In the genomic region with DNA sequence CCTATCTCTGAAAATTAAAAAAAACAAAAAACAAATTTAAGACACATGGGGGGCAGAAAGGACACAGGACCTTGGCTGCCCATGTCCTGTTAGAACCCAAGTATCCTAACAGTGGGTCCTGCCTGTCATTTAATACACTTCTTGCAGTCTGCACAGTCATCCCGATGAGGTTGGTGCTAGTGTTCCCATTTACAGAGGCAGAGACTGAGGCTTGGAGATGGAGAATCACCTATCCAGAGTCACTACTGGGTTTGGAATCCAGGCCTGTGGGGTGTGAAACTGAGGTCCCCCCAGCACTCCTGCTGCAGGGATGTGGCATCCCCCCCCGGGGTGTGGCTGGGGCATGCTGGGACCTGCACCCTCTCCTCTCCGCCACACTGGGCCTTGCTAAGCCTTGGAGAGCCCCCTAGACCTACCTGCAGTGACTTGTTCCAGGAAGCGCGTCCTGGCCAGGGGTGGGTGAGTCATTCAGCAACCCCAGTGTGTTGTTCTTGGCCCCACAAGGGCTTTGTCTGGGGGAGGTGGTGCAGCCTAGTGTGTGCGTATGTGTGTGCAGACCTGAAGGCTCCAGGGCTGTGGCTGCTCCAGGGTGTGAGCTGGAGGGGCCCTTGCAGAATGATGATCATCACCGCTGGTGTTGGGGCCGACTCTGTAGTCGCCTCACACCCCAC, we compare ENCODE assay signal across 9 cellular contexts. TPM values are rescaled to one million over a fixed set of nuclear protein-coding genes. Genes with fewer than 3 reads are reported as not detected.
DNase-seq lines count a peak whose midpoint lies in the region; ATAC-seq and TF ChIP-seq lines count a peak whose summit lies in the region.
"Had no signal": no experiment of that assay in that cellular context is flagged by ENCODE, and none has a peak within 500 bp of the region (broad histone marks: within the 10 kb centered on the region; RNA-seq: fewer than 3 reads in every experiment).

No MANE protein-coding gene starts in this region.

- H3K27ac ChIP-seq in GM23248, result no peak overlapping the region
- no peak overlapping the region for H3K27ac ChIP-seq in mesendoderm (ENCODE audit: low read depth, low read length)
- H3K27ac ChIP-seq: parathyroid adenoma had no signal

- peaks cover 36% of the 10 kb centered on the region for H3K4me1 Mint-ChIP-seq in MCF 10A (ENCODE audit: insufficient read depth, unreplicated experiment)

- no peak overlapping the region for H2AK5ac ChIP-seq in mesendoderm (ENCODE audit: low read length)

- no peaks in the 10 kb centered on the region for H3K79me1 ChIP-seq in mesendoderm (ENCODE audit: low read length)

- H3K4me3 Mint-ChIP-seq in MCF 10A (ENCODE audit: unreplicated experiment), result no peak overlapping the region

- H3K79me2 ChIP-seq in GM23248 (ENCODE audit: insufficient read depth), result no peaks in the 10 kb centered on the region
- H3K79me2 ChIP-seq in mesendoderm (ENCODE audit: control insufficient read depth, insufficient read depth, low read length), result no peaks in the 10 kb centered on the region

- H4K5ac ChIP-seq in mesendoderm (ENCODE audit: low read length), result no peak overlapping the region

- H2BK15ac ChIP-seq in mesendoderm (replicated peaks; ENCODE audit: low read depth), result no peak overlapping the region

- POLR2A ChIA-PET in MCF 10A (lab: Yijun Ruan, JAX), result interaction anchor here (0.8 to 9.3 kb wide), 17 partner anchors 10 to 416 kb away, joined by 3 to 149 read pairs (median 7); partner anchors contain the start of genes ADNP, BCAS4, DPM1 and MOCS3

- no peak overlapping the region for H2BK120ac ChIP-seq in mesendoderm (ENCODE audit: low read depth, low read length)

- H3K9ac ChIP-seq in GM23248 (no peak overlapping the region), mesendoderm (ENCODE audit: low read length) (no peak overlapping the region)
- H3K9ac ChIP-seq: parathyroid adenoma had no signal

- no peak for TF ChIP-seq CTCF in MCF 10A (IDR thresholded peaks at IDR 0.05; ENCODE audit: unreplicated experiment)

- no peak overlapping the region for H4K8ac ChIP-seq in mesendoderm (ENCODE audit: low read depth, low read length)

- WGBS in GM23248 (ENCODE audit: low coverage in 1 of 2, low lambda C conversion rate in 2 of 2, missing lambda C conversion rate in 2 of 2), 2 experiments, result 89 to 90% methylated on average over 8 to 9 of the region's 9 CpGs
- WGBS in mesendoderm (ENCODE audit: extremely low coverage, insufficient coverage, low lambda C conversion rate), result no CpG with 5 or more reads among the region's 9 CpGs

- no peak overlapping the region for H3K4me3 ChIP-seq in GM23248
- no peak overlapping the region for H3K4me3 ChIP-seq in MG63
- H3K4me3 ChIP-seq in mesendoderm (ENCODE audit: low read length), result no peak overlapping the region

- no TSS peak for BruUV-seq in MCF 10A (replicated peaks; lab: Mats Ljungman, UMichigan)

- H3K27me3 Mint-ChIP-seq in MCF 10A (ENCODE audit: insufficient read depth, unreplicated experiment), result no peaks in the 10 kb centered on the region

- no peaks in the 10 kb centered on the region for H3K9me3 Mint-ChIP-seq in MCF 10A (ENCODE audit: unreplicated experiment)

- H3F3A ChIP-seq in GM23248 (ENCODE audit: insufficient read depth), result no peaks in the 10 kb centered on the region

- peak; percentile 93 for ATAC-seq in GM18511 (IDR thresholded peaks at IDR 0.05; ENCODE audit: unreplicated experiment)

- intact Hi-C loops in MCF 10A (cut with micrococcal nuclease), result no loop called here

- H3K23ac ChIP-seq in mesendoderm (ENCODE audit: low read length), result no peak overlapping the region

- no peak overlapping the region for H3K4ac ChIP-seq in mesendoderm (ENCODE audit: low read depth, low read length)

- no peaks in the 10 kb centered on the region for H3K36me3 Mint-ChIP-seq in MCF 10A (ENCODE audit: insufficient read depth, unreplicated experiment)

- no peak overlapping the region for H2AFZ ChIP-seq in GM23248
- H2AFZ ChIP-seq: parathyroid adenoma had no signal

- no peaks in the 10 kb centered on the region for H3K36me3 ChIP-seq in GM23248 (ENCODE audit: low read depth)
- H3K36me3 ChIP-seq in MG63, result no peaks in the 10 kb centered on the region
- H3K36me3 ChIP-seq in mesendoderm (ENCODE audit: control insufficient read depth, insufficient read depth, low read length), result no peaks in the 10 kb centered on the region

- DNase-seq in GM23248 (peak; percentile 54), MG63 (peak; percentile 90), MCF 10A (ENCODE audit: unreplicated experiment) (peak; percentile 98), germinal center (ENCODE audit: low spot score) (no peak), mesendoderm (no peak), RKO (ENCODE audit: low spot score) (no peak)
- peak; percentile 23 for DNase-seq in stimulated activated CD8-positive, alpha-beta memory T cell treated with anti-CD3 and anti-CD28 coated beads, Interleukin-12 subunit alpha, Interleukin-12 subunit beta, amount 100 ng/mL, for 24 hours (ENCODE audit: extremely low read depth)

- in situ Hi-C loops in GM23248 (cut with MboI), result no loop called here

- H3K9me2 ChIP-seq in GM23248 (ENCODE audit: insufficient read depth), result no peaks in the 10 kb centered on the region

- no peaks in the 10 kb centered on the region for H4K20me1 ChIP-seq in GM23248 (ENCODE audit: insufficient read depth)

- H3K9me3 ChIP-seq in GM23248 (ENCODE audit: low read depth), result no peaks in the 10 kb centered on the region
- no peaks in the 10 kb centered on the region for H3K9me3 ChIP-seq in MG63

- H3K56ac ChIP-seq in mesendoderm (ENCODE audit: low read length), result no peak overlapping the region

- peak overlapping the region; percentile 16 for H3K27ac Mint-ChIP-seq in MCF 10A (ENCODE audit: low read depth, unreplicated experiment)

- no peak overlapping the region for H3K18ac ChIP-seq in mesendoderm (ENCODE audit: low read length)

- H3K27me3 ChIP-seq in GM23248 (replicated peaks; ENCODE audit: insufficient read depth) (no peaks in the 10 kb centered on the region), MG63 (no peaks in the 10 kb centered on the region), mesendoderm (ENCODE audit: insufficient read depth, low read length, poor library complexity) (no peaks in the 10 kb centered on the region)

- H3K4me1 ChIP-seq in GM23248 (ENCODE audit: insufficient read depth) (no peaks in the 10 kb centered on the region), mesendoderm (ENCODE audit: control insufficient read depth, low read depth, low read length) (no peaks in the 10 kb centered on the region)

- H2BK5ac ChIP-seq in mesendoderm (ENCODE audit: low read length), result no peak overlapping the region

- H3K4me2 ChIP-seq in GM23248 (ENCODE audit: unreplicated experiment) (no peak overlapping the region), mesendoderm (ENCODE audit: low read length) (no peak overlapping the region)

- CTCF ChIA-PET in MCF 10A (lab: Yijun Ruan, JAX), result interaction anchor here (0.6 to 1.9 kb wide), 6 partner anchors 12 to 54 kb away, joined by 3 to 5 read pairs (median 3); partner anchors contain the start of gene BCAS4

RNA-seq across cellular contexts. Expression of gene BCAS4, which starts 49.7 kb away (rescaled TPM):
- 12.6 and 17.7 TPM in 2 replicates for total RNA-seq in GM23248 (2014; rRNA removed; shearing (Covaris generic))
- polyA plus RNA-seq in GM23248 (2016; fragmentation: Nextera tagmentation; extraction: Ambion mirVana), result 16.8 and 18.4 TPM in 2 replicates
- total RNA-seq in MG63 (2014; rRNA removed; shearing (Covaris generic); ENCODE audit: low replicate concordance), result 13.1 and 23.4 TPM in 2 replicates
- 5.4 and 7.9 TPM in 2 replicates for total RNA-seq in MCF 10A (2022)
- 4.5 TPM for polyA plus RNA-seq in mesendoderm (2013, experiment 1 of 2)
- 4.5 TPM for polyA plus RNA-seq in mesendoderm (2013, experiment 2 of 2)

Comparison
In these comparisons a context has a peak if more than half of its experiments do, and no peak if none do; other contexts are left out.
1. DNase-seq: peak in GM23248 (single experiment), MG63 (single experiment), MCF 10A (single experiment) and stimulated activated CD8-positive, alpha-beta memory T cell treated with anti-CD3 and anti-CD28 coated beads, Interleukin-12 subunit alpha, Interleukin-12 subunit beta, amount 100 ng/mL, for 24 hours (single experiment); none in germinal center (single experiment), mesendoderm (single experiment) and RKO (single experiment).